Comparison of ENCODE assay signal across 23 cellular contexts in genomic region chr3:43031490-43032216, GRCh38. TPM values are rescaled to one million over a fixed set of nuclear protein-coding genes. Genes with fewer than 3 reads are reported as not detected.
DNase-seq lines count a peak whose midpoint lies in the region; ATAC-seq and TF ChIP-seq lines count a peak whose summit lies in the region.
"Had no signal": no experiment of that assay in that cellular context is flagged by ENCODE, and none has a peak within 500 bp of the region (broad histone marks: within the 10 kb centered on the region; RNA-seq: fewer than 3 reads in every experiment).

No MANE protein-coding gene starts in this region.

- no peak overlapping the region for H3K9ac ChIP-seq in adipocyte (ENCODE audit: low read length)

- no peak overlapping the region for H3K27ac ChIP-seq in A673 (ENCODE audit: low read depth, low read length, poor library complexity, severe bottlenecking)
- H3K27ac ChIP-seq: ovary, vagina, WERI-Rb-1 had no signal

- H3K4me3 ChIP-seq in adipocyte (ENCODE audit: low read length) (no peak overlapping the region), A673 (ENCODE audit: low read depth, low read length, poor library complexity, severe bottlenecking) (no peak overlapping the region)
- H3K4me3 ChIP-seq: ovary, vagina had no signal

- CTCF ChIA-PET in A673 (lab: Charles Lee), result no interaction called here

- H3K4me1 ChIP-seq in adipocyte (ENCODE audit: control insufficient read depth, insufficient read depth, low read length) (peaks cover 11% of the 10 kb centered on the region), A673 (ENCODE audit: insufficient read depth, low read length, poor library complexity, severe bottlenecking) (no peaks in the 10 kb centered on the region)

- peak; percentile 91 for ATAC-seq in Right ventricle myocardium superior (ENCODE audit: poor library complexity)
- ATAC-seq: left colon had no signal

- H3K9me3 ChIP-seq in adipocyte (ENCODE audit: control insufficient read depth, low read length), result no peaks in the 10 kb centered on the region
- H3K9me3 ChIP-seq in A673 (ENCODE audit: low read depth, low read length, poor library complexity, severe bottlenecking), result no peaks in the 10 kb centered on the region
- H3K9me3 ChIP-seq: ovary, vagina had no signal

- intact Hi-C loops in Right ventricle myocardium superior (cut with DNase I), result no loop called here
- intact Hi-C loops in A673 (cut with micrococcal nuclease; ENCODE audit: unreplicated experiment), result no loop called here

- H3K27me3 ChIP-seq in adipocyte (replicated peaks; ENCODE audit: control insufficient read depth, insufficient read depth, low read length) (peaks cover 3% of the 10 kb centered on the region), A673 (replicated peaks; ENCODE audit: insufficient read depth, low read depth, low read length, poor library complexity) (no peaks in the 10 kb centered on the region)
- H3K27me3 ChIP-seq: ovary, vagina had no signal

- DNase-seq in EL (peak; percentile 4), adipocyte (ENCODE audit: low read depth) (peak; percentile 32), Right ventricle myocardium superior (peak; percentile 74), renal cortical epithelial cell (ENCODE audit: low read depth) (peak; percentile 50), HCEC 1CT (no peak), A673 (ENCODE audit: low spot score) (no peak), ureter (ENCODE audit: low spot score) (no peak), SKM-1 treated with dmso at 0.1 percent for 144 hours (lab: John Stamatoyannopoulos, UW; ENCODE audit: unreplicated experiment) (no peak)
- DNase-seq: activated gamma-delta T cell treated with Interleukin-2 at 50 U/mL for 16 hours; COR-L47; erythroblast; GOT3; hippocampal formation; KBM-7; left colon; NCI-H1417 treated with DMSO at 0.1 percent for 48 hours; NCI-H2171 treated with DMSO at 0.1 percent for 48 hours; stimulated activated CD4-positive, alpha-beta T cell treated with anti-CD3 and anti-CD28 coated beads, Interleukin-12 subunit alpha, Interleukin-12 subunit beta, amount 100 ng/mL, for 4 hours; stimulated activated naive CD4-positive, alpha-beta T cell treated with Interleukin-2 at 50 U/mL for 16 hours; T-helper 1 cell; WERI-Rb-1 had no signal

- no TSS peak for BruUV-seq in A673 (replicated peaks; lab: Mats Ljungman, UMichigan)

- no peak for TF ChIP-seq CTCF in A673 (conservative IDR thresholded peaks at IDR 0.05; ENCODE audit: low read depth, low read length)

- H3K36me3 ChIP-seq in adipocyte (ENCODE audit: control insufficient read depth, insufficient read depth, low read length, severe bottlenecking) (no peaks in the 10 kb centered on the region), A673 (ENCODE audit: insufficient read depth, low read length, poor library complexity, severe bottlenecking) (no peaks in the 10 kb centered on the region)
- H3K36me3 ChIP-seq: ovary, vagina, WERI-Rb-1 had no signal

- POLR2A ChIA-PET in A673 (lab: Charles Lee; ENCODE audit: low non-redundant PET), result no interaction called here

RNA-seq across cellular contexts. Expression of gene GASK1A, which starts 52.5 kb away (rescaled TPM):
- total RNA-seq in Right ventricle myocardium superior (0.75 TPM), renal cortical epithelial cell (0.25 and 0.87 TPM in 2 replicates), A673 (2021) (1.4 and 1.9 TPM in 2 replicates), ureter (14.6 TPM)

Comparison
In these comparisons a context has a peak if more than half of its experiments do, and no peak if none do; other contexts are left out.
1. DNase-seq: peak in EL (single experiment), adipocyte (single experiment), Right ventricle myocardium superior (single experiment) and renal cortical epithelial cell (single experiment); none in HCEC 1CT (single experiment), A673 (single experiment), ureter (single experiment) and SKM-1 treated with dmso at 0.1 percent for 144 hours (single experiment).